18 cellular contexts compared by ENCODE assay signal in the genomic region with DNA sequence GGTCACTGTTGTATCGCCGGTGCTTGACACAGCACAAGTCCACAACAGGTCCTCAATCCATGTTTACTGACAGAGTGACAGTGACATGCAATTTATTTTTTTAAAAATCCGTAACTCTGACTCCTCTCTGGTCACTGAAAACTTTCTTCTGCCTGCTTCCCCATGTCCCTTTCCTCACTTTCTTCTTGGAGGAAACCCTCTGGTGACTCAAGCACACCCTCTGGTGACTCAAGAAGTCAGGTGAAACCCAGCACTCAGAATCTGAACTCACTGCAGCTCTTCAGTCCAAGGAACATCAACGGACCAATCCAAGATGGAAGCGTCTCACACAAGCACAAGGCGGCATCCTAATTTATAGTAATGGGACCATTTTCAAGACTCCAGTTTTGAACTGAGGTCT.
A peak's percentile ranks its signal among the peaks of the same experiment; 100 is the strongest.
DNase-seq lines count a peak whose midpoint lies in the region; ATAC-seq and TF ChIP-seq lines count a peak whose summit lies in the region.
"Had no signal": no experiment of that assay in that cellular context is flagged by ENCODE, and none has a peak within 500 bp of the region (broad histone marks: within the 10 kb centered on the region; RNA-seq: fewer than 3 reads in every experiment).

No MANE protein-coding gene starts in this region.

- TF ChIP-seq POLR2A in body of pancreas (IDR thresholded peaks at IDR 0.05) = no peak

- POLR2A ChIA-PET in HEK293 (lab: Yijun Ruan, JAX) = no interaction called here

- H3K36me3 ChIP-seq in HEK293 (ENCODE audit: control insufficient read depth in 2 of 2, insufficient read depth in 1 of 2, low read length in 2 of 2) = no peaks in the 10 kb centered on the region
- no peaks in the 10 kb centered on the region for H3K36me3 ChIP-seq in neural progenitor cell
- H3K36me3 ChIP-seq in body of pancreas (replicated peaks in 1 of 2; ENCODE audit: insufficient read depth in 1 of 2, low read depth in 2 of 2) = no peaks in the 10 kb centered on the region

- H3K79me2 ChIP-seq in neural progenitor cell (ENCODE audit: low read depth) = no peaks in the 10 kb centered on the region

- no peaks in the 10 kb centered on the region for H3K9me3 Mint-ChIP-seq in neural progenitor cell
- H3K9me3 Mint-ChIP-seq: IgD-negative memory B cell had no signal

- no peak for ATAC-seq in T-helper 17 cell
- no peak for ATAC-seq in body of pancreas

- H3K4me1 Mint-ChIP-seq in T-helper 17 cell (peaks cover 4% of the 10 kb centered on the region), neural progenitor cell (peaks cover 64% of the 10 kb centered on the region)
- H3K4me1 Mint-ChIP-seq: IgD-negative memory B cell had no signal

- CTCF ChIA-PET in HEK293 (lab: Yijun Ruan, JAX) = no interaction called here

- H3K4me1 ChIP-seq in HEK293 (ENCODE audit: control insufficient read depth, insufficient read depth, low read length) = peaks cover 17% of the 10 kb centered on the region
- H3K4me1 ChIP-seq in neural progenitor cell = peaks cover 54% of the 10 kb centered on the region
- H3K4me1 ChIP-seq in body of pancreas = no peaks in the 10 kb centered on the region

- H3K27ac ChIP-seq in HEK293 (ENCODE audit: extremely low read depth, low read depth, low read length) (no peak overlapping the region), neural progenitor cell (no peak overlapping the region), body of pancreas (no peak overlapping the region)
- H3K27ac ChIP-seq: C4-2B, HL-60 had no signal

- H3K27me3 ChIP-seq in neural progenitor cell (no peaks in the 10 kb centered on the region), body of pancreas (no peaks in the 10 kb centered on the region)

- peaks cover 2% of the 10 kb centered on the region for H3K36me3 Mint-ChIP-seq in T-helper 17 cell (ENCODE audit: low read depth)
- no peaks in the 10 kb centered on the region for H3K36me3 Mint-ChIP-seq in neural progenitor cell

- H3K4me2 ChIP-seq in neural progenitor cell = no peak overlapping the region

- TF ChIP-seq CTCF in HEK293 (tag by site-specific recombination; IDR thresholded peaks at IDR 0.05) (no peak), epithelial cell of proximal tubule (conservative IDR thresholded peaks at IDR 0.05; ENCODE audit: low read depth, low read length) (peak; percentile 11), neural progenitor cell (IDR thresholded peaks at IDR 0.05) (no peak), body of pancreas (IDR thresholded peaks at IDR 0.05) (no peak)

- no peak overlapping the region for H2AFZ ChIP-seq in neural progenitor cell (replicated peaks)

- H4K20me1 ChIP-seq in neural progenitor cell (ENCODE audit: low read depth) = no peaks in the 10 kb centered on the region

- DNase-seq in T-helper 17 cell (no peak), epithelial cell of proximal tubule (ENCODE audit: low read depth) (no peak), neural progenitor cell (ENCODE audit: low spot score) (no peak), pons (ENCODE audit: low spot score) (no peak), body of pancreas (no peak)
- no peak for DNase-seq in activated effector memory CD4-positive, alpha-beta T cell treated with anti-CD3 and anti-CD28 coated beads, Interleukin-2, amount 50 U/mL, for 16 hours
- DNase-seq: COR-L47, EL, NCI-H1417 treated with DMSO at 0.1 percent for 48 hours, NCI-H2029, NCI-H2171, NCI-H446, NCI-H69, SHP77 treated with DMSO at 0.1 percent for 48 hours had no signal

- intact Hi-C loops in body of pancreas (cut with DNase I) = no loop called here

- H3K27ac Mint-ChIP-seq in T-helper 17 cell (peak overlapping the region; percentile 54), neural progenitor cell (no peak overlapping the region)
- H3K27ac Mint-ChIP-seq: IgD-negative memory B cell had no signal

- H3K27me3 Mint-ChIP-seq in T-helper 17 cell = peaks cover 50% of the 10 kb centered on the region
- peaks cover 6% of the 10 kb centered on the region for H3K27me3 Mint-ChIP-seq in neural progenitor cell (ENCODE audit: insufficient read depth, low read depth)

- H3K4me3 Mint-ChIP-seq in T-helper 17 cell = no peak overlapping the region
- H3K4me3 Mint-ChIP-seq in neural progenitor cell = peak overlapping the region; percentile 34
- H3K4me3 Mint-ChIP-seq: IgD-negative memory B cell had no signal

- peaks cover 25% of the 10 kb centered on the region for H3F3A ChIP-seq in neural progenitor cell (ENCODE audit: low read depth)

- WGBS in body of pancreas, 2 donors = 88% methylated on average over 6 of the region's 6 CpGs

- no peaks in the 10 kb centered on the region for H3K9me3 ChIP-seq in HEK293 (ENCODE audit: control insufficient read depth, insufficient read depth, low read depth, low read length)
- no peaks in the 10 kb centered on the region for H3K9me3 ChIP-seq in T-helper 17 cell (ENCODE audit: control insufficient read depth, low read length, poor library complexity, severe bottlenecking)
- no peaks in the 10 kb centered on the region for H3K9me3 ChIP-seq in neural progenitor cell (ENCODE audit: low read depth)
- H3K9me3 ChIP-seq in body of pancreas = no peaks in the 10 kb centered on the region

- no peak overlapping the region for H3K4me3 ChIP-seq in HEK293 (ENCODE audit: low read depth, low read length)
- no peak overlapping the region for H3K4me3 ChIP-seq in epithelial cell of proximal tubule (ENCODE audit: low read depth, low read length)
- no peak overlapping the region for H3K4me3 ChIP-seq in neural progenitor cell
- no peak overlapping the region for H3K4me3 ChIP-seq in body of pancreas

- no peak overlapping the region for H3K9ac ChIP-seq in neural progenitor cell

TF ChIP-seq in HEK293, 187 proteins besides CTCF, POLR2A, EP300 and RAD21:
- TF ChIP-seq PRDM1 (tag by site-specific recombination; IDR thresholded peaks at IDR 0.05) (peak; percentile 52), ZNF654 (tag by site-specific recombination; IDR thresholded peaks at IDR 0.05; ENCODE audit: low read depth) (peak; percentile 27; the same call in 1 of the 2 replicates), ZNF704 (tag by site-specific recombination; IDR thresholded peaks at IDR 0.05) (no peak), KLF9 (tag by site-specific recombination; IDR thresholded peaks at IDR 0.05; ENCODE audit: low read depth) (no peak)
